In the genomic region with DNA sequence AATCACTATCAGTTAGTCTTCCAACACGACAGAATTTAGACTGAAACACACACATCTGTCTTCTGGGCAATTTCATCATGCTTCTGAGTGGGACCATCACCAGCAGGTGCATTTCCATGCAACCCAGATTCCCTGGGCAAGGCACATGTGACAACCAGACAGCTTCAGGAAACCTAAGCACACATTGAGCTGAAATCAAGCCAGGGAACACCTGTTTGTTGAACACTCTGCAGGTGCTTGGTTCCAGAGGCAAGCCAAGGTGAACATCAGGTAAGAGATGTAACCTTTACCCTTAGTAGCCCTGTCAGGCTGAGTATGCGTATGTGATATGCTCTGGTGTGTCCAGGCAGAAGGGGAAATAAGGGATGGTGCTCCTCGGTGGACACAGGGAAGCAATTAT, we compare ENCODE assay signal across 23 cellular contexts. TPM values are rescaled to one million over a fixed set of nuclear protein-coding genes. Genes with fewer than 3 reads are reported as not detected.
"Had no signal": no experiment of that assay in that cellular context is flagged by ENCODE, and none has a peak within 500 bp of the region (broad histone marks: within the 10 kb centered on the region; RNA-seq: fewer than 3 reads in every experiment).

No MANE protein-coding gene starts in this region.

- H3K27ac ChIP-seq: dorsolateral prefrontal cortex, epithelial cell of prostate, ovary, thyroid gland, WERI-Rb-1 had no signal

- DNase-seq: activated CD4-positive, alpha-beta T cell treated with anti-CD3 and anti-CD28 coated beads for 1 hour; activated CD4-positive, alpha-beta T cell treated with anti-CD3 and anti-CD28 coated beads, Interleukin-2, amount 50 U/mL, for 48 hours; activated gamma-delta T cell treated with Interleukin-2 at 50 U/mL for 16 hours; activated naive CD8-positive, alpha-beta T cell treated with anti-CD3 and anti-CD28 coated beads for 36 hours; activated T-cell treated with anti-CD3 and anti-CD28 coated beads for 4 hours; amniotic stem cell; dorsolateral prefrontal cortex; endodermal cell; foreskin fibroblast; left ventricle myocardium superior; ovary; stimulated activated CD4-positive, alpha-beta T cell treated with anti-CD3 and anti-CD28 coated beads, Interleukin-12 subunit alpha, Interleukin-12 subunit beta, amount 100 ng/mL, for 4 hours; stimulated activated CD4-positive, alpha-beta T cell treated with anti-CD3 and anti-CD28 coated beads, Interleukin-1b, Interleukin-23, amount 100 ng/mL, for 48 hours; stimulated activated CD8-positive, alpha-beta memory T cell treated with anti-CD3 and anti-CD28 coated beads, Interleukin-4, amount 100 ng/mL, for 48 hours; stimulated activated naive CD4-positive, alpha-beta T cell; thyroid gland; WERI-Rb-1 had no signal

- H3K36me3 ChIP-seq: ovary had no signal

- H3K9me3 ChIP-seq: ovary, thyroid gland had no signal

- H3K4me3 Mint-ChIP-seq: activated naive CD8-positive, alpha-beta T cell treated with anti-CD3 and anti-CD28 coated beads for 36 hours; activated T-helper 1 cell treated with anti-CD3 and anti-CD28 coated beads, Interleukin-12 subunit alpha, Interleukin-12 subunit beta, Interleukin-2, Interleukin-4 antibody, amounts not matched to agents 30 ng/mL and 10 ng/mL and 1 ng/mL, durations not matched to agents 14 hours and 24 hours and 36 hours; endodermal cell had no signal

- ATAC-seq: left ventricle myocardium superior had no signal

- H3K27ac Mint-ChIP-seq: activated naive CD8-positive, alpha-beta T cell treated with anti-CD3 and anti-CD28 coated beads for 36 hours; activated T-helper 1 cell treated with anti-CD3 and anti-CD28 coated beads, Interleukin-12 subunit alpha, Interleukin-12 subunit beta, Interleukin-2, Interleukin-4 antibody, amounts not matched to agents 30 ng/mL and 10 ng/mL and 1 ng/mL, durations not matched to agents 14 hours and 24 hours and 36 hours; endodermal cell had no signal

- H3K27me3 Mint-ChIP-seq: activated naive CD8-positive, alpha-beta T cell treated with anti-CD3 and anti-CD28 coated beads for 36 hours had no signal

- H3K9me3 Mint-ChIP-seq: activated naive CD8-positive, alpha-beta T cell treated with anti-CD3 and anti-CD28 coated beads for 36 hours; activated T-helper 1 cell treated with anti-CD3 and anti-CD28 coated beads, Interleukin-12 subunit alpha, Interleukin-12 subunit beta, Interleukin-2, Interleukin-4 antibody, amounts not matched to agents 30 ng/mL and 10 ng/mL and 1 ng/mL, durations not matched to agents 14 hours and 24 hours and 36 hours; endodermal cell had no signal

- H3K27me3 ChIP-seq: dorsolateral prefrontal cortex, ovary, thyroid gland had no signal

- H3K4me3 ChIP-seq: dorsolateral prefrontal cortex, ovary, thyroid gland had no signal

RNA-seq across cellular contexts. Expression of gene ECE2, which starts 19.9 kb away (rescaled TPM):
- total RNA-seq: activated naive CD8-positive, alpha-beta T cell treated with anti-CD3 and anti-CD28 coated beads for 36 hours; activated T-helper 1 cell treated with anti-CD3 and anti-CD28 coated beads, Interleukin-12 subunit alpha, Interleukin-12 subunit beta, Interleukin-2, Interleukin-4 antibody, amounts not matched to agents 30 ng/mL and 10 ng/mL and 1 ng/mL, durations not matched to agents 14 hours and 24 hours and 36 hours; endodermal cell; glomerular endothelial cell; left ventricle myocardium superior; mononuclear cell; ovary; renal cortical epithelial cell; thyroid gland; urinary bladder had no signal

RNA-seq across cellular contexts. Expression of gene CAMK2N2, which starts 34.4 kb away (rescaled TPM):
- total RNA-seq: activated naive CD8-positive, alpha-beta T cell treated with anti-CD3 and anti-CD28 coated beads for 36 hours; left ventricle myocardium superior; mononuclear cell; thyroid gland had no signal
